ENCODE assay signal across 27 cellular contexts in the genomic region with DNA sequence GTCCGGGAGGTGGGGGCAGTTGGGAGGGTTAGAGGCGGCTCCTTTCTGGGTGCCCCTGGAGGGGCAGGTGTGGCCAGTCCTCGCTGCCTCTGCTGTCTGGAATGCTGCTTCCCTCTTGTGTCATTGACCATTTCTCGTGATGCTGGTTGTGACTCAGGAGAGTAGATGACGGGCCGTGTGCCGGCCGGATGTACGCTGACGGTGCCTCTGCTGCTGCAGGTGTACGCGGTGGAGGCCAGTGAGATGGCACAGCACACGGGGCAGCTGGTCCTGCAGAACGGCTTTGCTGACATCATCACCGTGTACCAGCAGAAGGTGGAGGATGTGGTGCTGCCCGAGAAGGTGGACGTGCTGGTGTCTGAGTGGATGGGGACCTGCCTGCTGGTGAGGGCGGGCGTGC. TPM values are rescaled to one million over a fixed set of nuclear protein-coding genes. Genes with fewer than 3 reads are reported as not detected.
"Had no signal": no experiment of that assay in that cellular context is flagged by ENCODE, and none has a peak within 500 bp of the region (broad histone marks: within the 10 kb centered on the region; RNA-seq: fewer than 3 reads in every experiment).

No MANE protein-coding gene starts in this region.

- H3K9ac ChIP-seq: neural progenitor cell had no signal

- H3K27ac Mint-ChIP-seq: memory B cell; neural progenitor cell; stimulated activated naive B cell treated with anti-CD40 and anti-IgM and Interleukin-4, amounts not matched to agents 10 μg/mL and 1 μg/mL and 100 μg/mL, for 72 hours; stimulated activated naive CD8-positive, alpha-beta T cell treated with anti-CD3 and anti-CD28 coated beads, Interleukin-15, Interleukin-2, amounts not matched to agents 100 ng/mL and 50 ng/mL, for 24 hours had no signal

- ATAC-seq: effector memory CD8-positive, alpha-beta T cell; left lobe of liver; sciatic nerve; stimulated activated naive B cell treated with anti-CD40 and anti-IgM and Interleukin-4, amounts not matched to agents 10 μg/mL and 1 μg/mL and 100 μg/mL, for 72 hours had no signal

- H3K27ac ChIP-seq: esophagus squamous epithelium, hepatocyte, neural progenitor cell, prostate gland, right atrium auricular region, thoracic aorta, vagina had no signal

- H3K27me3 ChIP-seq: esophagus squamous epithelium, hepatocyte, neural progenitor cell, right atrium auricular region, tibial nerve, vagina had no signal

- DNase-seq: cortex of kidney; effector memory CD8-positive, alpha-beta T cell; erythroblast; esophagus squamous epithelium; foreskin melanocyte; kidney; nucleus accumbens; stimulated activated CD4-positive, alpha-beta T cell treated with anti-CD3 and anti-CD28 coated beads, Interleukin-2, amount 100 ng/mL, for 24 hours; stimulated activated CD4-positive, alpha-beta T cell treated with anti-CD3 and anti-CD28 coated beads, Interleukin-4, amount 100 ng/mL, for 24 hours; stimulated activated naive B cell treated with anti-CD40 and anti-IgM and Interleukin-4, amounts not matched to agents 10 μg/mL and 1 μg/mL and 100 μg/mL, for 72 hours had no signal

- H3K4me1 ChIP-seq: esophagus squamous epithelium, neural progenitor cell, prostate gland, vagina had no signal

- H2AFZ ChIP-seq: hepatocyte, neural progenitor cell had no signal

- H3K9me3 ChIP-seq: prostate gland, right atrium auricular region, thoracic aorta, tibial nerve, vagina had no signal

- H3K27me3 Mint-ChIP-seq: effector memory CD8-positive, alpha-beta T cell; memory B cell; natural killer cell treated with Interleukin-12 subunit alpha and Interleukin-12 subunit beta and Interleukin-15 and Interleukin-18, amount 100 ng/mL, for 72 hours; stimulated activated naive B cell treated with anti-CD40 and anti-IgM and Interleukin-4, amounts not matched to agents 10 μg/mL and 1 μg/mL and 100 μg/mL, for 72 hours; stimulated activated naive CD8-positive, alpha-beta T cell treated with anti-CD3 and anti-CD28 coated beads, Interleukin-15, Interleukin-2, amounts not matched to agents 100 ng/mL and 50 ng/mL, for 24 hours had no signal

- H3K4me3 ChIP-seq: esophagus squamous epithelium, hepatocyte, lung, neural progenitor cell, prostate gland, right atrium auricular region, smooth muscle cell, thoracic aorta, tibial nerve, vagina had no signal

- H3K4me3 Mint-ChIP-seq: effector memory CD8-positive, alpha-beta T cell; memory B cell; natural killer cell treated with Interleukin-12 subunit alpha and Interleukin-12 subunit beta and Interleukin-15 and Interleukin-18, amount 100 ng/mL, for 72 hours; neural progenitor cell; stimulated activated naive B cell treated with anti-CD40 and anti-IgM and Interleukin-4, amounts not matched to agents 10 μg/mL and 1 μg/mL and 100 μg/mL, for 72 hours; stimulated activated naive CD8-positive, alpha-beta T cell treated with anti-CD3 and anti-CD28 coated beads, Interleukin-15, Interleukin-2, amounts not matched to agents 100 ng/mL and 50 ng/mL, for 24 hours had no signal

- H3K4me1 Mint-ChIP-seq: neural progenitor cell had no signal

- FAIRE-seq: endometrium, kidney had no signal

- H3K4me2 ChIP-seq: hepatocyte, neural progenitor cell, smooth muscle cell had no signal

RNA-seq across cellular contexts. Expression of a gene that starts 44.5 kb away (rescaled TPM):
- total RNA-seq: dermis microvascular lymphatic vessel endothelial cell; hepatocyte; left lobe of liver; natural killer cell treated with Interleukin-12 subunit alpha and Interleukin-12 subunit beta and Interleukin-15 and Interleukin-18, amount 100 ng/mL, for 72 hours; osteocyte; smooth muscle cell had no signal
- polyA plus RNA-seq: hepatocyte, smooth muscle cell had no signal
